1 cellular context compared by ENCODE assay signal in the genomic region with DNA sequence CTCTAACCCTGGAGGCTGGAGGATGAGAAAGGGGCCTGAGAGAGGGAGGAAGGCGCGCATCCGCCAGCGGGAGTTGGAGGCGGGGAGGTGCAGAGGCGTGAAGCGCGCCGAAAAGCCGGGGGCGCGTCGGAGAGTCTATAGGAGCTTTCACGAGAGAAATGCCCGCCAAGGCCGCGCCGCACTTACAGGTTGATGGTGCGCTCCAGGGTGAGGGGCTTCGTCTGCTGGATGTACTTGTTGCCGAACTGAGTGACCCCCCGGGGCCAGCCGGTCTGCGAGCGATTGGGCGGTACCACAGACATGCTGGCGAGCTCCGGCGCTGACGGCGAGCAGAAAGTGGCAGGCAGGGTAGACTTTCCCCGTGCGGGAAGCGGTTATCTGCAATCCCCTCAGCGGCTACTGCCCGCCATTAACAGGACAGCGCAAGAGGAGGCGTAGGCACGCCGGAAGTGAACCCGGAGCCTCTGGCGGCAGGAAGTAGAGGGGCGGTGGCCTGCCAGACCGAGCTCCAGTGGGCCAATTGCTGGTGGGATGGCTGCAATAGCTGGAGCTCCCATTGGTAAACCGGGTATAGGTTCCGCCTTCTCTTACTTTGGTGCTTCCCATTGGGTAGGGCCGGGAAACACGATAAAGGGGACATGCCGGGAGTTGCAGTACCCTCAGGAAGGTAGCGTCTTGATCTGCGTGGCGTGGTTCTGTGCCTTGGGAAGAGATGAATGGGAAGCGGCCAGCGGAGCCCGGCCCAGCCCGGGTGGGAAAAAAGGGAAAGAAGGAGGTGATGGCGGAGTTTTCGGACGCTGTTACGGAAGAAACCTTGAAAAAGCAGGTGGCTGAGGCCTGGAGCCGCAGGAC.
TF ChIP-seq lines count a peak whose summit lies in the region.

A gene (minus strand): TSS at position 432 of the 852 bp plus-strand sequence. CDS start 130 bp downstream, at position 302.
A gene (plus strand): TSS at position 654 of the 852 bp plus-strand sequence. CDS start 59 bp downstream, at position 713.

TF ChIP-seq in HepG2, 621 proteins besides CTCF, POLR2A, EP300 and RAD21 (continued from another document and continues in another):
- TF ChIP-seq, protein P1, sequence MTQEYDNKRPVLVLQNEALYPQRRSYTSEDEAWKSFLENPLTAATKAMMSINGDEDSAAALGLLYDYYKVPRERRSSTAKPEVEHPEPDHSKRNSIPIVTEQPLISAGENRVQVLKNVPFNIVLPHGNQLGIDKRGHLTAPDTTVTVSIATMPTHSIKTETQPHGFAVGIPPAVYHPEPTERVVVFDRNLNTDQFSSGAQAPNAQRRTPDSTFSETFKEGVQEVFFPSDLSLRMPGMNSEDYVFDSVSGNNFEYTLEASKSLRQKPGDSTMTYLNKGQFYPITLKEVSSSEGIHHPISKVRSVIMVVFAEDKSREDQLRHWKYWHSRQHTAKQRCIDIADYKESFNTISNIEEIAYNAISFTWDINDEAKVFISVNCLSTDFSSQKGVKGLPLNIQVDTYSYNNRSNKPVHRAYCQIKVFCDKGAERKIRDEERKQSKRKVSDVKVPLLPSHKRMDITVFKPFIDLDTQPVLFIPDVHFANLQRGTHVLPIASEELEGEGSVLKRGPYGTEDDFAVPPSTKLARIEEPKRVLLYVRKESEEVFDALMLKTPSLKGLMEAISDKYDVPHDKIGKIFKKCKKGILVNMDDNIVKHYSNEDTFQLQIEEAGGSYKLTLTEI (CRISPR knock-in tag; conservative IDR thresholded peaks at IDR 0.05) = no peak
- TF ChIP-seq, protein P2, sequence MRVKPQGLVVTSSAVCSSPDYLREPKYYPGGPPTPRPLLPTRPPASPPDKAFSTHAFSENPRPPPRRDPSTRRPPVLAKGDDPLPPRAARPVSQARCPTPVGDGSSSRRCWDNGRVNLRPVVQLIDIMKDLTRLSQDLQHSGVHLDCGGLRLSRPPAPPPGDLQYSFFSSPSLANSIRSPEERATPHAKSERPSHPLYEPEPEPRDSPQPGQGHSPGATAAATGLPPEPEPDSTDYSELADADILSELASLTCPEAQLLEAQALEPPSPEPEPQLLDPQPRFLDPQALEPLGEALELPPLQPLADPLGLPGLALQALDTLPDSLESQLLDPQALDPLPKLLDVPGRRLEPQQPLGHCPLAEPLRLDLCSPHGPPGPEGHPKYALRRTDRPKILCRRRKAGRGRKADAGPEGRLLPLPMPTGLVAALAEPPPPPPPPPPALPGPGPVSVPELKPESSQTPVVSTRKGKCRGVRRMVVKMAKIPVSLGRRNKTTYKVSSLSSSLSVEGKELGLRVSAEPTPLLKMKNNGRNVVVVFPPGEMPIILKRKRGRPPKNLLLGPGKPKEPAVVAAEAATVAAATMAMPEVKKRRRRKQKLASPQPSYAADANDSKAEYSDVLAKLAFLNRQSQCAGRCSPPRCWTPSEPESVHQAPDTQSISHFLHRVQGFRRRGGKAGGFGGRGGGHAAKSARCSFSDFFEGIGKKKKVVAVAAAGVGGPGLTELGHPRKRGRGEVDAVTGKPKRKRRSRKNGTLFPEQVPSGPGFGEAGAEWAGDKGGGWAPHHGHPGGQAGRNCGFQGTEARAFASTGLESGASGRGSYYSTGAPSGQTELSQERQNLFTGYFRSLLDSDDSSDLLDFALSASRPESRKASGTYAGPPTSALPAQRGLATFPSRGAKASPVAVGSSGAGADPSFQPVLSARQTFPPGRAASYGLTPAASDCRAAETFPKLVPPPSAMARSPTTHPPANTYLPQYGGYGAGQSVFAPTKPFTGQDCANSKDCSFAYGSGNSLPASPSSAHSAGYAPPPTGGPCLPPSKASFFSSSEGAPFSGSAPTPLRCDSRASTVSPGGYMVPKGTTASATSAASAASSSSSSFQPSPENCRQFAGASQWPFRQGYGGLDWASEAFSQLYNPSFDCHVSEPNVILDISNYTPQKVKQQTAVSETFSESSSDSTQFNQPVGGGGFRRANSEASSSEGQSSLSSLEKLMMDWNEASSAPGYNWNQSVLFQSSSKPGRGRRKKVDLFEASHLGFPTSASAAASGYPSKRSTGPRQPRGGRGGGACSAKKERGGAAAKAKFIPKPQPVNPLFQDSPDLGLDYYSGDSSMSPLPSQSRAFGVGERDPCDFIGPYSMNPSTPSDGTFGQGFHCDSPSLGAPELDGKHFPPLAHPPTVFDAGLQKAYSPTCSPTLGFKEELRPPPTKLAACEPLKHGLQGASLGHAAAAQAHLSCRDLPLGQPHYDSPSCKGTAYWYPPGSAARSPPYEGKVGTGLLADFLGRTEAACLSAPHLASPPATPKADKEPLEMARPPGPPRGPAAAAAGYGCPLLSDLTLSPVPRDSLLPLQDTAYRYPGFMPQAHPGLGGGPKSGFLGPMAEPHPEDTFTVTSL (CRISPR knock-in tag; IDR thresholded peaks at IDR 0.05; ENCODE audit: borderline replicate concordance) = 0 out of 2 replicates have a peak, but pooled peaks have one; percentile 35
- TF ChIP-seq HMG20A (CRISPR knock-in tag; IDR thresholded peaks at IDR 0.05; ENCODE audit: borderline replicate concordance) (no peak), ZNF83 (CRISPR knock-in tag; IDR thresholded peaks at IDR 0.05; ENCODE audit: borderline replicate concordance) (no peak), ZC3H4 (CRISPR knock-in tag; IDR thresholded peaks at IDR 0.05; ENCODE audit: borderline replicate concordance) (no peak), CENPT (CRISPR knock-in tag; IDR thresholded peaks at IDR 0.05; ENCODE audit: low read depth) (no peak), YEATS2 (CRISPR knock-in tag; IDR thresholded peaks at IDR 0.05; ENCODE audit: borderline replicate concordance) (peak; percentile 93; the same call in 1 of the 2 replicates), REXO4 (CRISPR knock-in tag; IDR thresholded peaks at IDR 0.05; ENCODE audit: borderline replicate concordance) (no peak)
- TF ChIP-seq, protein P3, sequence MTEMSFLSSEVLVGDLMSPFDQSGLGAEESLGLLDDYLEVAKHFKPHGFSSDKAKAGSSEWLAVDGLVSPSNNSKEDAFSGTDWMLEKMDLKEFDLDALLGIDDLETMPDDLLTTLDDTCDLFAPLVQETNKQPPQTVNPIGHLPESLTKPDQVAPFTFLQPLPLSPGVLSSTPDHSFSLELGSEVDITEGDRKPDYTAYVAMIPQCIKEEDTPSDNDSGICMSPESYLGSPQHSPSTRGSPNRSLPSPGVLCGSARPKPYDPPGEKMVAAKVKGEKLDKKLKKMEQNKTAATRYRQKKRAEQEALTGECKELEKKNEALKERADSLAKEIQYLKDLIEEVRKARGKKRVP (CRISPR knock-in tag; IDR thresholded peaks at IDR 0.05) = peak in 1 of 2 experiments; percentile 48; a peak in 2 of 4 replicates
- TF ChIP-seq, protein P4, sequence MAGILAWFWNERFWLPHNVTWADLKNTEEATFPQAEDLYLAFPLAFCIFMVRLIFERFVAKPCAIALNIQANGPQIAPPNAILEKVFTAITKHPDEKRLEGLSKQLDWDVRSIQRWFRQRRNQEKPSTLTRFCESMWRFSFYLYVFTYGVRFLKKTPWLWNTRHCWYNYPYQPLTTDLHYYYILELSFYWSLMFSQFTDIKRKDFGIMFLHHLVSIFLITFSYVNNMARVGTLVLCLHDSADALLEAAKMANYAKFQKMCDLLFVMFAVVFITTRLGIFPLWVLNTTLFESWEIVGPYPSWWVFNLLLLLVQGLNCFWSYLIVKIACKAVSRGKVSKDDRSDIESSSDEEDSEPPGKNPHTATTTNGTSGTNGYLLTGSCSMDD (CRISPR knock-in tag; IDR thresholded peaks at IDR 0.05) = 0 out of 2 replicates have a peak, but pooled peaks have one; percentile 34
- TF ChIP-seq, protein P5, sequence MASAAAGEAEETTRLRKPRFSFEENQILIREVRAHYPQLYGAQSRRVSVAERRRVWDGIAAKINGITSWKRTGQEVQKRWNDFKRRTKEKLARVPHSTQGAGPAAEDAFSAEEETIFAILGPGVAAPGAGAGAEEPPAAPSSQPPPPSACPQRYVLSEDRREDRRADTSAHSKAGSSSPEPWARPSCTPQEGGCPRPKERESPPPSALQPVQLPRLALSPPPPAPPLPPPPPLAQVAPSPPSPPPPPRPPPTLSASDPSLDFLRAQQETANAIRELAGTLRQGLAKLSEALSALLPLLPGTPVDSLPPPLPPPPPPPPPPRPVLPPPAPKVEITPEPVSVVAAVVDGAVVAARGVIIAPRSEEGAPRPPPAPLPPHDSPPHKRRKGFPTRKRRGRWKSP (CRISPR knock-in tag; IDR thresholded peaks at IDR 0.05) = 0 out of 2 replicates have a peak, but pooled peaks have one; percentile 51
- TF ChIP-seq, protein P6, sequence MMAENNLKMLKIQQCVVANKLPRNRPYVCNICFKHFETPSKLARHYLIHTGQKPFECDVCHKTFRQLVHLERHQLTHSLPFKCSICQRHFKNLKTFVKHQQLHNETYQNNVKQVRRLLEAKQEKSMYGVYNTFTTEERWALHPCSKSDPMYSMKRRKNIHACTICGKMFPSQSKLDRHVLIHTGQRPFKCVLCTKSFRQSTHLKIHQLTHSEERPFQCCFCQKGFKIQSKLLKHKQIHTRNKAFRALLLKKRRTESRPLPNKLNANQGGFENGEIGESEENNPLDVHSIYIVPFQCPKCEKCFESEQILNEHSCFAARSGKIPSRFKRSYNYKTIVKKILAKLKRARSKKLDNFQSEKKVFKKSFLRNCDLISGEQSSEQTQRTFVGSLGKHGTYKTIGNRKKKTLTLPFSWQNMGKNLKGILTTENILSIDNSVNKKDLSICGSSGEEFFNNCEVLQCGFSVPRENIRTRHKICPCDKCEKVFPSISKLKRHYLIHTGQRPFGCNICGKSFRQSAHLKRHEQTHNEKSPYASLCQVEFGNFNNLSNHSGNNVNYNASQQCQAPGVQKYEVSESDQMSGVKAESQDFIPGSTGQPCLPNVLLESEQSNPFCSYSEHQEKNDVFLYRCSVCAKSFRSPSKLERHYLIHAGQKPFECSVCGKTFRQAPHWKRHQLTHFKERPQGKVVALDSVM (CRISPR knock-in tag; IDR thresholded peaks at IDR 0.05) = peak; percentile 64; the same call in 1 of the 2 replicates
- TF ChIP-seq, protein P7, sequence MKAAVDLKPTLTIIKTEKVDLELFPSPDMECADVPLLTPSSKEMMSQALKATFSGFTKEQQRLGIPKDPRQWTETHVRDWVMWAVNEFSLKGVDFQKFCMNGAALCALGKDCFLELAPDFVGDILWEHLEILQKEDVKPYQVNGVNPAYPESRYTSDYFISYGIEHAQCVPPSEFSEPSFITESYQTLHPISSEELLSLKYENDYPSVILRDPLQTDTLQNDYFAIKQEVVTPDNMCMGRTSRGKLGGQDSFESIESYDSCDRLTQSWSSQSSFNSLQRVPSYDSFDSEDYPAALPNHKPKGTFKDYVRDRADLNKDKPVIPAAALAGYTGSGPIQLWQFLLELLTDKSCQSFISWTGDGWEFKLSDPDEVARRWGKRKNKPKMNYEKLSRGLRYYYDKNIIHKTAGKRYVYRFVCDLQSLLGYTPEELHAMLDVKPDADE (CRISPR knock-in tag; IDR thresholded peaks at IDR 0.05) = peak; percentile 36; the same call in 1 of the 2 replicates
- TF ChIP-seq, protein P8, sequence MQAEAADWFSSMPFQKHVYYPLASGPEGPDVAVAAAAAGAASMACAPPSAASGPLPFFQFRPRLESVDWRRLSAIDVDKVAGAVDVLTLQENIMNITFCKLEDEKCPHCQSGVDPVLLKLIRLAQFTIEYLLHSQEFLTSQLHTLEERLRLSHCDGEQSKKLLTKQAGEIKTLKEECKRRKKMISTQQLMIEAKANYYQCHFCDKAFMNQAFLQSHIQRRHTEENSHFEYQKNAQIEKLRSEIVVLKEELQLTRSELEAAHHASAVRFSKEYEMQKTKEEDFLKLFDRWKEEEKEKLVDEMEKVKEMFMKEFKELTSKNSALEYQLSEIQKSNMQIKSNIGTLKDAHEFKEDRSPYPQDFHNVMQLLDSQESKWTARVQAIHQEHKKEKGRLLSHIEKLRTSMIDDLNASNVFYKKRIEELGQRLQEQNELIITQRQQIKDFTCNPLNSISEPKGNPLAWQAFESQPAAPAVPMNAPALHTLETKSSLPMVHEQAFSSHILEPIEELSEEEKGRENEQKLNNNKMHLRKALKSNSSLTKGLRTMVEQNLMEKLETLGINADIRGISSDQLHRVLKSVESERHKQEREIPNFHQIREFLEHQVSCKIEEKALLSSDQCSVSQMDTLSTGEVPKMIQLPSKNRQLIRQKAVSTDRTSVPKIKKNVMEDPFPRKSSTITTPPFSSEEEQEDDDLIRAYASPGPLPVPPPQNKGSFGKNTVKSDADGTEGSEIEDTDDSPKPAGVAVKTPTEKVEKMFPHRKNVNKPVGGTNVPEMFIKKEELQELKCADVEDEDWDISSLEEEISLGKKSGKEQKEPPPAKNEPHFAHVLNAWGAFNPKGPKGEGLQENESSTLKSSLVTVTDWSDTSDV (CRISPR knock-in tag; IDR thresholded peaks at IDR 0.05) = peak; percentile 76
- TF ChIP-seq, protein P9, sequence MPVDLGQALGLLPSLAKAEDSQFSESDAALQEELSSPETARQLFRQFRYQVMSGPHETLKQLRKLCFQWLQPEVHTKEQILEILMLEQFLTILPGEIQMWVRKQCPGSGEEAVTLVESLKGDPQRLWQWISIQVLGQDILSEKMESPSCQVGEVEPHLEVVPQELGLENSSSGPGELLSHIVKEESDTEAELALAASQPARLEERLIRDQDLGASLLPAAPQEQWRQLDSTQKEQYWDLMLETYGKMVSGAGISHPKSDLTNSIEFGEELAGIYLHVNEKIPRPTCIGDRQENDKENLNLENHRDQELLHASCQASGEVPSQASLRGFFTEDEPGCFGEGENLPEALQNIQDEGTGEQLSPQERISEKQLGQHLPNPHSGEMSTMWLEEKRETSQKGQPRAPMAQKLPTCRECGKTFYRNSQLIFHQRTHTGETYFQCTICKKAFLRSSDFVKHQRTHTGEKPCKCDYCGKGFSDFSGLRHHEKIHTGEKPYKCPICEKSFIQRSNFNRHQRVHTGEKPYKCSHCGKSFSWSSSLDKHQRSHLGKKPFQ (CRISPR knock-in tag; IDR thresholded peaks at IDR 0.05; ENCODE audit: insufficient replicate concordance) = peak; percentile 56
- TF ChIP-seq, protein P10, sequence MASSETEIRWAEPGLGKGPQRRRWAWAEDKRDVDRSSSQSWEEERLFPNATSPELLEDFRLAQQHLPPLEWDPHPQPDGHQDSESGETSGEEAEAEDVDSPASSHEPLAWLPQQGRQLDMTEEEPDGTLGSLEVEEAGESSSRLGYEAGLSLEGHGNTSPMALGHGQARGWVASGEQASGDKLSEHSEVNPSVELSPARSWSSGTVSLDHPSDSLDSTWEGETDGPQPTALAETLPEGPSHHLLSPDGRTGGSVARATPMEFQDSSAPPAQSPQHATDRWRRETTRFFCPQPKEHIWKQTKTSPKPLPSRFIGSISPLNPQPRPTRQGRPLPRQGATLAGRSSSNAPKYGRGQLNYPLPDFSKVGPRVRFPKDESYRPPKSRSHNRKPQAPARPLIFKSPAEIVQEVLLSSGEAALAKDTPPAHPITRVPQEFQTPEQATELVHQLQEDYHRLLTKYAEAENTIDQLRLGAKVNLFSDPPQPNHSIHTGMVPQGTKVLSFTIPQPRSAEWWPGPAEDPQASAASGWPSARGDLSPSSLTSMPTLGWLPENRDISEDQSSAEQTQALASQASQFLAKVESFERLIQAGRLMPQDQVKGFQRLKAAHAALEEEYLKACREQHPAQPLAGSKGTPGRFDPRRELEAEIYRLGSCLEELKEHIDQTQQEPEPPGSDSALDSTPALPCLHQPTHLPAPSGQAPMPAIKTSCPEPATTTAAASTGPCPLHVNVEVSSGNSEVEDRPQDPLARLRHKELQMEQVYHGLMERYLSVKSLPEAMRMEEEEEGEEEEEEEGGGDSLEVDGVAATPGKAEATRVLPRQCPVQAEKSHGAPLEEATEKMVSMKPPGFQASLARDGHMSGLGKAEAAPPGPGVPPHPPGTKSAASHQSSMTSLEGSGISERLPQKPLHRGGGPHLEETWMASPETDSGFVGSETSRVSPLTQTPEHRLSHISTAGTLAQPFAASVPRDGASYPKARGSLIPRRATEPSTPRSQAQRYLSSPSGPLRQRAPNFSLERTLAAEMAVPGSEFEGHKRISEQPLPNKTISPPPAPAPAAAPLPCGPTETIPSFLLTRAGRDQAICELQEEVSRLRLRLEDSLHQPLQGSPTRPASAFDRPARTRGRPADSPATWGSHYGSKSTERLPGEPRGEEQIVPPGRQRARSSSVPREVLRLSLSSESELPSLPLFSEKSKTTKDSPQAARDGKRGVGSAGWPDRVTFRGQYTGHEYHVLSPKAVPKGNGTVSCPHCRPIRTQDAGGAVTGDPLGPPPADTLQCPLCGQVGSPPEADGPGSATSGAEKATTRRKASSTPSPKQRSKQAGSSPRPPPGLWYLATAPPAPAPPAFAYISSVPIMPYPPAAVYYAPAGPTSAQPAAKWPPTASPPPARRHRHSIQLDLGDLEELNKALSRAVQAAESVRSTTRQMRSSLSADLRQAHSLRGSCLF (CRISPR knock-in tag; IDR thresholded peaks at IDR 0.05; ENCODE audit: borderline replicate concordance) = no peak
